In the genomic region with DNA sequence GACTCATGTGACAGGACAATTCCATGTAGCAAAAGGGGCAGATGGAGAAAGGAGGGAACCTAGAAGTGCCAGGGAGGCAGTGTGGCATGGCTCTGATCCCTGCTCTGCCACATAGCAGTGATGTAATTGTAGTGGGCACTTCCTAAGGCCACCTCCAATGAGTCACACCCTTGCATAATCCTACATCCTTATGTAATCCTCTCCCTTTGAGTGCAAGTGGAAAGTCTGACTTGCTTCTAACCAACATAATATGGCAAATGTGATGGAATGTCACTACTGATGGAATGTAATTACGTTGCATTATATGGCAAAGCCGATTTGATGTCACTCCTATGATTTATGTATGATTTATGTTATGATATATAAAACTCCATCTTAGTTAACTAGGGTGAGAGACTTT, we compare ENCODE assay signal across 1 cellular context.
TF ChIP-seq lines count a peak whose summit lies in the region.

No MANE protein-coding gene starts in this region.

TF ChIP-seq in HEK293T, 16 proteins besides CTCF, POLR2A, EP300 and RAD21 (continued from another document):
- TF ChIP-seq FOXA1 (IDR thresholded peaks at IDR 0.05): no peak
